ENCODE assay signal across 13 cellular contexts in genomic region chr3:37237252-37237651, GRCh38.
"Had no signal": no experiment of that assay in that cellular context is flagged by ENCODE, and none has a peak within 500 bp of the region (broad histone marks: within the 10 kb centered on the region; RNA-seq: fewer than 3 reads in every experiment).

No MANE protein-coding gene starts in this region.

- H3K36me3 Mint-ChIP-seq: activated naive CD8-positive, alpha-beta T cell treated with anti-CD3 and anti-CD28 coated beads, Interleukin-2, amount 10 ng/mL, durations not matched to agents 7 days and 5 days had no signal

- H3K9me3 Mint-ChIP-seq: activated naive CD8-positive, alpha-beta T cell treated with anti-CD3 and anti-CD28 coated beads, Interleukin-2, amount 10 ng/mL, durations not matched to agents 7 days and 5 days; activated T-helper 1 cell treated with anti-CD3 and anti-CD28 coated beads, Interleukin-12 subunit alpha, Interleukin-12 subunit beta, Interleukin-2, Interleukin-4 antibody, amounts not matched to agents 30 ng/mL and 10 ng/mL and 1 ng/mL, durations not matched to agents 14 hours and 24 hours and 36 hours; nephron had no signal

- H3K4me3 ChIP-seq: prostate gland, thoracic aorta had no signal

- H3K4me3 Mint-ChIP-seq: activated naive CD8-positive, alpha-beta T cell treated with anti-CD3 and anti-CD28 coated beads, Interleukin-2, amount 10 ng/mL, durations not matched to agents 7 days and 5 days; activated T-helper 1 cell treated with anti-CD3 and anti-CD28 coated beads, Interleukin-12 subunit alpha, Interleukin-12 subunit beta, Interleukin-2, Interleukin-4 antibody, amounts not matched to agents 30 ng/mL and 10 ng/mL and 1 ng/mL, durations not matched to agents 14 hours and 24 hours and 36 hours; nephron had no signal

- H3K27ac ChIP-seq: prostate gland, thoracic aorta had no signal

- ATAC-seq: activated CD4-positive, CD25-positive, alpha-beta regulatory T cell treated with anti-CD3 and anti-CD28 coated beads, Interleukin-2, amount 50 U/mL, for 24 hours; right cardiac atrium had no signal

- DNase-seq: activated CD4-positive, alpha-beta T cell treated with anti-CD3 and anti-CD28 coated beads, Interleukin-2, amount 50 U/mL, for 1 hour; activated CD8-positive, alpha-beta memory T cell treated with anti-CD3 and anti-CD28 coated beads for 24 hours; activated naive CD8-positive, alpha-beta T cell treated with anti-CD3 and anti-CD28 coated beads, Interleukin-2, amount 10 ng/mL, durations not matched to agents 7 days and 5 days; aorta; foreskin melanocyte; occipital lobe; right cardiac atrium had no signal

- FAIRE-seq: colon had no signal

- H3K27ac Mint-ChIP-seq: activated naive CD8-positive, alpha-beta T cell treated with anti-CD3 and anti-CD28 coated beads, Interleukin-2, amount 10 ng/mL, durations not matched to agents 7 days and 5 days; activated T-helper 1 cell treated with anti-CD3 and anti-CD28 coated beads, Interleukin-12 subunit alpha, Interleukin-12 subunit beta, Interleukin-2, Interleukin-4 antibody, amounts not matched to agents 30 ng/mL and 10 ng/mL and 1 ng/mL, durations not matched to agents 14 hours and 24 hours and 36 hours; nephron had no signal

- H3K4me1 ChIP-seq: prostate gland had no signal

- H3K9me3 ChIP-seq: prostate gland, thoracic aorta had no signal

- H3K36me3 ChIP-seq: prostate gland, thoracic aorta had no signal
